Comparison of ENCODE assay signal across 8 cellular contexts in the genomic region with DNA sequence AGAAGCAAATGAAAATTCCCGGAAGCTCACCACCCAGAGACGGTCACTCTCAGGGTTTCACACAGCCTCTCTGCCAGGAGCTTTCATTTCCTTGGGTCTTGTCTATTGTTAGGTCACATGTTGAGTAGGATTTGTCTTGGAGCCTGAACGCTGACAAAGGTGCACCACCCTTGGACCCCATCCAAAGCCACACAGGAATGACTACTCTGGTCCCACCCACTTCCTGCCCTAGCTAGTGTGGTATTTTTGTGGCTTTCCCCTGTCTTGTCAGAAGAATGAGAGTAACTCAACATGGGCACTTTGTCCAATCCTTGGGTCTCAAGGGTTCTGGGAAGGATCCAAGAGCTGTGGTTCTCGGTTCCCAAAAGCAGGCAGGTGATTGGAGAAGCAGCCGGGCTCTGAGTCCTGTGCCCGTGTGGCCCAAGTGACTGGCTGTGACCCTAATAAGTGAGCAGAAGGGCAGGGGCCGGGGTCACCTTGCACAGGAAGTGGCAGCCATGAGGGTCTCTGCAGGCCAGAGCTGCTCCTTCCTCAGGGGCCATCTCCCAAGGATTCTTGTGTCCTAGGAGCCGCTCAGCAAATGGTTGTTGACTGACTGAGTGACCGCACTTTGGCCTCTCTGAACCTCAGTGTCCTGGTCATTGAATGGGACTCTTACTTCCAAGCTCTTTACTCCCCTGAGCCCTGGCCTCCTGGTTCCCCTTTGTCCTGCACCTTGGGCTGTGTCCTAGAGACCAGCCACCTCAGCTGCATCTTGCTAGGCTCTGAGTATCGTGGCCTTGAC. TPM values are rescaled to one million over a fixed set of nuclear protein-coding genes. Genes with fewer than 3 reads are reported as not detected.
A peak's percentile ranks its signal among the peaks of the same experiment; 100 is the strongest.
DNase-seq lines count a peak whose midpoint lies in the region; ATAC-seq and TF ChIP-seq lines count a peak whose summit lies in the region.

No MANE protein-coding gene starts in this region.

- peaks cover 0 to 2% (median 0%) of the 10 kb centered on the region in 7 donors for H3K9me3 Mint-ChIP-seq in CD14-positive monocyte
- no peaks in the 10 kb centered on the region for H3K9me3 Mint-ChIP-seq in naive thymus-derived CD4-positive, alpha-beta T cell

- peak overlapping the region; percentile 84 for H3K27ac ChIP-seq in naive thymus-derived CD4-positive, alpha-beta T cell (ENCODE audit: low read depth, low read length)
- H3K27ac ChIP-seq in A673 (ENCODE audit: low read depth, low read length, poor library complexity, severe bottlenecking): no peak overlapping the region

- POLR2A ChIA-PET in naive thymus-derived CD4-positive, alpha-beta T cell (lab: Charles Lee): interaction anchor here (0.6 to 8.8 kb wide), 34 partner anchors 11 to 499 kb away, joined by 3 to 214 read pairs (median 5); partner anchors contain the start of genes FAM120AOS and NINJ1
- POLR2A ChIA-PET in A673 (lab: Charles Lee; ENCODE audit: low non-redundant PET): no interaction called here

- TF ChIP-seq CTCF in CD14-positive monocyte (IDR thresholded peaks at IDR 0.05): no peak
- TF ChIP-seq CTCF in A673 (conservative IDR thresholded peaks at IDR 0.05; ENCODE audit: low read depth, low read length): no peak

- peak overlapping the region; percentile 20 to 67 for H3K4me3 Mint-ChIP-seq in CD14-positive monocyte
- peak overlapping the region; percentile 79 to 99 (median 86) for H3K4me3 Mint-ChIP-seq in naive thymus-derived CD4-positive, alpha-beta T cell

- ATAC-seq in HG02763 (IDR thresholded peaks at IDR 0.05; ENCODE audit: unreplicated experiment) (peak; percentile 76), HG02588 (IDR thresholded peaks at IDR 0.05; ENCODE audit: unreplicated experiment) (no peak)
- ATAC-seq in naive thymus-derived CD4-positive, alpha-beta T cell: peak; percentile 93

- peak overlapping the region in 3 of 7 donors; percentile 13 to 57 (median 37) for H3K27ac Mint-ChIP-seq in CD14-positive monocyte
- H3K27ac Mint-ChIP-seq in naive thymus-derived CD4-positive, alpha-beta T cell: peak overlapping the region; percentile 91 to 100 (median 98)

- H3K4me1 ChIP-seq in naive thymus-derived CD4-positive, alpha-beta T cell (ENCODE audit: control insufficient read depth in 2 of 2, insufficient read depth in 2 of 2, low read length in 2 of 2): peaks cover 52 to 88% of the 10 kb centered on the region in 2 donors
- H3K4me1 ChIP-seq in A673 (ENCODE audit: insufficient read depth, low read length, poor library complexity, severe bottlenecking): peaks cover 4% of the 10 kb centered on the region

- intact Hi-C loops in CD14-positive monocyte (cut with micrococcal nuclease) (no loop called here), A673 (cut with micrococcal nuclease; ENCODE audit: unreplicated experiment) (loop anchor here (10.0 kb wide), 2 partner anchors 351 to 611 kb away; no protein-coding TSS in a partner anchor)
- intact Hi-C loops in naive thymus-derived CD4-positive, alpha-beta T cell (cut with micrococcal nuclease): loop anchor here (1.0 to 10.0 kb wide), 6 partner anchors 10 to 1011 kb away; partner anchors contain the start of genes BICD2 (in 1 of the 2) and ZNF484 (in 1 of the 2)

- H3K36me3 Mint-ChIP-seq in CD14-positive monocyte: no peaks in the 10 kb centered on the region
- peaks cover 0 to 4% (median 0%) of the 10 kb centered on the region in 5 donors for H3K36me3 Mint-ChIP-seq in naive thymus-derived CD4-positive, alpha-beta T cell

- H3K27me3 Mint-ChIP-seq in CD14-positive monocyte (ENCODE audit: low read depth in 3 of 3): peaks cover 18 to 19% (median 19%) of the 10 kb centered on the region in 3 donors
- peaks cover 0 to 2% (median 0%) of the 10 kb centered on the region in 5 donors for H3K27me3 Mint-ChIP-seq in naive thymus-derived CD4-positive, alpha-beta T cell

- no TSS peak for BruUV-seq in A673 (replicated peaks; lab: Mats Ljungman, UMichigan)

- H3K4me3 ChIP-seq in naive thymus-derived CD4-positive, alpha-beta T cell (ENCODE audit: low read length): peak overlapping the region; percentile 55
- H3K4me3 ChIP-seq in A673 (ENCODE audit: low read depth, low read length, poor library complexity, severe bottlenecking): no peak overlapping the region

- no peaks in the 10 kb centered on the region for H3K9me3 ChIP-seq in naive thymus-derived CD4-positive, alpha-beta T cell (ENCODE audit: control insufficient read depth in 2 of 3, low read length in 3 of 3)
- no peaks in the 10 kb centered on the region for H3K9me3 ChIP-seq in A673 (ENCODE audit: low read depth, low read length, poor library complexity, severe bottlenecking)

- DNase-seq in CD14-positive monocyte (ENCODE audit: low spot score): no peak
- peak; percentile 12 to 67 for DNase-seq in SW 1271 (lab: John Stamatoyannopoulos, UW)
- DNase-seq in activated naive CD8-positive, alpha-beta T cell treated with anti-CD3 and anti-CD28 coated beads, Interleukin-2, amount 50 U/mL, for 16 hours (ENCODE audit: low read depth, low spot score): peak; percentile 40
- DNase-seq in naive thymus-derived CD4-positive, alpha-beta T cell: peak in 8 of 9 donors; percentile 67 to 92 (median 90)
- no peak for DNase-seq in A673 (ENCODE audit: low spot score)
- DNase-seq in NCI-H2171 (lab: John Stamatoyannopoulos, UW): no peak

- H3K4me1 Mint-ChIP-seq in CD14-positive monocyte: peaks cover 23% of the 10 kb centered on the region
- peaks cover 58 to 92% (median 84%) of the 10 kb centered on the region in 7 donors for H3K4me1 Mint-ChIP-seq in naive thymus-derived CD4-positive, alpha-beta T cell

- CTCF ChIA-PET in naive thymus-derived CD4-positive, alpha-beta T cell (lab: Charles Lee): interaction anchor here (0.6 to 3.1 kb wide), 28 partner anchors 9 to 349 kb away, joined by 3 to 18 read pairs (median 4); partner anchors contain the start of gene NINJ1
- CTCF ChIA-PET in A673 (lab: Charles Lee): no interaction called here

- no peaks in the 10 kb centered on the region for H3K36me3 ChIP-seq in naive thymus-derived CD4-positive, alpha-beta T cell (ENCODE audit: control insufficient read depth in 2 of 3, insufficient read depth in 3 of 3, low read length in 3 of 3)
- no peaks in the 10 kb centered on the region for H3K36me3 ChIP-seq in A673 (ENCODE audit: insufficient read depth, low read length, poor library complexity, severe bottlenecking)

- no peaks in the 10 kb centered on the region for H3K27me3 ChIP-seq in naive thymus-derived CD4-positive, alpha-beta T cell (ENCODE audit: control insufficient read depth in 2 of 2, insufficient read depth in 2 of 2, low read length in 2 of 2)
- H3K27me3 ChIP-seq in A673 (replicated peaks; ENCODE audit: insufficient read depth, low read depth, low read length, poor library complexity): no peaks in the 10 kb centered on the region

RNA-seq across cellular contexts. Expression of gene FGD3, which starts 6.9 kb away (rescaled TPM):
- 10 to 100 TPM; 32.4 to 56.2 TPM for polyA plus RNA-seq in CD14-positive monocyte
- total RNA-seq in naive thymus-derived CD4-positive, alpha-beta T cell: 100 to 1,000 TPM; 141 to 341 (median 193) TPM
- 100 to 1,000 TPM; 114 to 216 TPM for polyA plus RNA-seq in naive thymus-derived CD4-positive, alpha-beta T cell
- 0.09 and 0.17 TPM in 2 replicates for total RNA-seq in A673 (2021)

Comparison
In these comparisons a context has a peak if more than half of its experiments do, and no peak if none do; other contexts are left out.
1. DNase-seq: peak in SW 1271 (2 of 2), activated naive CD8-positive, alpha-beta T cell treated with anti-CD3 and anti-CD28 coated beads, Interleukin-2, amount 50 U/mL, for 16 hours (single experiment) and naive thymus-derived CD4-positive, alpha-beta T cell (8 of 9); none in CD14-positive monocyte (single experiment), A673 (single experiment) and NCI-H2171 (single experiment).
2. RNA of gene FGD3, which starts 6.9 kb away (total RNA-seq): 141 to 341 TPM in naive thymus-derived CD4-positive, alpha-beta T cell; 0.09 to 0.17 TPM in A673; every median in the first group is over 100 times any median in the second.
3. intact Hi-C loops: an anchor here in naive thymus-derived CD4-positive, alpha-beta T cell (1.0 to 10.0 kb wide) and A673 (10.0 kb wide); none called in CD14-positive monocyte.